In genomic region chr2:193240752-193241151, GRCh38 we compare ENCODE assay signal across 11 cellular contexts.
DNase-seq lines count a peak whose midpoint lies in the region; ATAC-seq and TF ChIP-seq lines count a peak whose summit lies in the region.
"Had no signal": no experiment of that assay in that cellular context is flagged by ENCODE, and none has a peak within 500 bp of the region (broad histone marks: within the 10 kb centered on the region; RNA-seq: fewer than 3 reads in every experiment).

No MANE protein-coding gene starts in this region.

- no peak overlapping the region for H3K27ac Mint-ChIP-seq in chondrocyte (ENCODE audit: unreplicated experiment)
- no peak overlapping the region for H3K27ac Mint-ChIP-seq in T-helper 2 cell treated with Interferon-gamma antibody and Interleukin-4, amounts not matched to agents 5 μg/mL and 100 μg/mL, for 36 hours

- intact Hi-C loops in heart right ventricle (cut with DNase I): no loop called here
- intact Hi-C loops in esophagus squamous epithelium (cut with DNase I): no loop called here

- 69 to 84% methylated on average over 1 of the region's 1 CpG for WGBS in heart right ventricle, 2 donors
- WGBS in esophagus squamous epithelium, 2 donors: 57 to 58% methylated on average over 1 of the region's 1 CpG

- H3K27ac ChIP-seq in cardiac muscle cell (no peak overlapping the region), heart right ventricle (no peak overlapping the region), esophagus squamous epithelium (no peak overlapping the region)
- H3K27ac ChIP-seq: BLaER1 treated with 17β-estradiol and CSF1 and Interleukin-3, amounts not matched to agents 10 nM and 100 nM; testis had no signal

- H3K27me3 ChIP-seq in cardiac muscle cell (no peaks in the 10 kb centered on the region), heart right ventricle (no peaks in the 10 kb centered on the region), esophagus squamous epithelium (no peaks in the 10 kb centered on the region)
- H3K27me3 ChIP-seq: BLaER1 treated with 17β-estradiol and CSF1 and Interleukin-3, amounts not matched to agents 10 nM and 100 nM; testis had no signal

- ATAC-seq in heart right ventricle (no peak), HG03108 (IDR thresholded peaks at IDR 0.05; ENCODE audit: unreplicated experiment) (no peak)
- ATAC-seq: left cardiac atrium had no signal

- peaks cover under 1% of the 10 kb centered on the region for H3K27me3 Mint-ChIP-seq in chondrocyte (ENCODE audit: low read depth)
- no peaks in the 10 kb centered on the region for H3K27me3 Mint-ChIP-seq in T-helper 2 cell treated with Interferon-gamma antibody and Interleukin-4, amounts not matched to agents 5 μg/mL and 100 μg/mL, for 36 hours (ENCODE audit: low read depth)

- TF ChIP-seq POLR2A in esophagus squamous epithelium (IDR thresholded peaks at IDR 0.05): no peak

- peak; percentile 15 for TF ChIP-seq CTCF in cardiac muscle cell (IDR thresholded peaks at IDR 0.05; ENCODE audit: low read depth, low read length)
- TF ChIP-seq CTCF in heart right ventricle (IDR thresholded peaks at IDR 0.05): peak in 2 of 9 donors; percentile 11 to 19
- TF ChIP-seq CTCF in chondrocyte (IDR thresholded peaks at IDR 0.05): peak; percentile 66
- no peak for TF ChIP-seq CTCF in esophagus squamous epithelium (IDR thresholded peaks at IDR 0.05)

- H3K4me3 ChIP-seq in cardiac muscle cell: no peak overlapping the region
- no peak overlapping the region for H3K4me3 ChIP-seq in heart right ventricle
- H3K4me3 ChIP-seq in esophagus squamous epithelium: no peak overlapping the region
- H3K4me3 ChIP-seq: BLaER1 treated with 17β-estradiol and CSF1 and Interleukin-3, amounts not matched to agents 10 nM and 100 nM; testis had no signal

- no peaks in the 10 kb centered on the region for H3K4me1 Mint-ChIP-seq in chondrocyte (ENCODE audit: low read depth)
- H3K4me1 Mint-ChIP-seq in T-helper 2 cell treated with Interferon-gamma antibody and Interleukin-4, amounts not matched to agents 5 μg/mL and 100 μg/mL, for 36 hours (ENCODE audit: low read depth): no peaks in the 10 kb centered on the region

- DNase-seq in cardiac muscle cell (ENCODE audit: low read depth in 1 of 2, low spot score in 1 of 2): peak in 1 of 2 donors; percentile 62
- DNase-seq in heart right ventricle: no peak
- no peak for DNase-seq in chondrocyte (ENCODE audit: low spot score)
- DNase-seq in esophagus squamous epithelium (lab: John Stamatoyannopoulos, UW): no peak
- DNase-seq in T-helper 2 cell treated with Interferon-gamma antibody and Interleukin-4, amounts not matched to agents 5 μg/mL and 100 μg/mL, for 36 hours (ENCODE audit: low spot score): no peak
- DNase-seq in G401 (ENCODE audit: low spot score): no peak
- DNase-seq: left cardiac atrium, testis had no signal

- TF ChIP-seq RAD21 in Ishikawa (IDR thresholded peaks at IDR 0.05; ENCODE audit: low read depth): peak; percentile 24; the same call in 1 of the 2 replicates

- no peaks in the 10 kb centered on the region for H3K36me3 ChIP-seq in cardiac muscle cell
- H3K36me3 ChIP-seq in heart right ventricle: no peaks in the 10 kb centered on the region
- no peaks in the 10 kb centered on the region for H3K36me3 ChIP-seq in esophagus squamous epithelium
- H3K36me3 ChIP-seq: BLaER1 treated with 17β-estradiol and CSF1 and Interleukin-3, amounts not matched to agents 10 nM and 100 nM had no signal

- no peak overlapping the region for H3K4me3 Mint-ChIP-seq in chondrocyte (ENCODE audit: unreplicated experiment)
- no peak overlapping the region for H3K4me3 Mint-ChIP-seq in T-helper 2 cell treated with Interferon-gamma antibody and Interleukin-4, amounts not matched to agents 5 μg/mL and 100 μg/mL, for 36 hours

- H3K9me3 Mint-ChIP-seq in chondrocyte (ENCODE audit: low read depth): peaks cover 2% of the 10 kb centered on the region
- H3K9me3 Mint-ChIP-seq in T-helper 2 cell treated with Interferon-gamma antibody and Interleukin-4, amounts not matched to agents 5 μg/mL and 100 μg/mL, for 36 hours: no peaks in the 10 kb centered on the region

- H3K9me3 ChIP-seq in cardiac muscle cell (ENCODE audit: low read depth): no peaks in the 10 kb centered on the region
- H3K9me3 ChIP-seq in heart right ventricle: peaks cover 0 to 6% (median 0%) of the 10 kb centered on the region in 11 donors
- H3K9me3 ChIP-seq in esophagus squamous epithelium: no peaks in the 10 kb centered on the region
- H3K9me3 ChIP-seq: BLaER1 treated with 17β-estradiol and CSF1 and Interleukin-3, amounts not matched to agents 10 nM and 100 nM; testis had no signal

- H3K36me3 Mint-ChIP-seq in chondrocyte (ENCODE audit: low read depth): no peaks in the 10 kb centered on the region
- H3K36me3 Mint-ChIP-seq in T-helper 2 cell treated with Interferon-gamma antibody and Interleukin-4, amounts not matched to agents 5 μg/mL and 100 μg/mL, for 36 hours (ENCODE audit: low read depth): no peaks in the 10 kb centered on the region

- in situ Hi-C loops in G401 (cut with HindIII; ENCODE audit: low sequenced_read_pairs): no loop called here

- no peak for TF ChIP-seq EP300 in Ishikawa (IDR thresholded peaks at IDR 0.05; ENCODE audit: borderline replicate concordance)

- H3K4me1 ChIP-seq in cardiac muscle cell (ENCODE audit: low read depth): no peaks in the 10 kb centered on the region
- no peaks in the 10 kb centered on the region for H3K4me1 ChIP-seq in heart right ventricle
- no peaks in the 10 kb centered on the region for H3K4me1 ChIP-seq in esophagus squamous epithelium
- H3K4me1 ChIP-seq: BLaER1 treated with 17β-estradiol and CSF1 and Interleukin-3, amounts not matched to agents 10 nM and 100 nM; testis had no signal

TF ChIP-seq in Ishikawa, 13 proteins besides CTCF, POLR2A, EP300 and RAD21:
- no peak for TF ChIP-seq ZBTB7A (IDR thresholded peaks at IDR 0.05; ENCODE audit: low read depth)

Comparison
In these comparisons a context has a peak if more than half of its experiments do, and no peak if none do; other contexts are left out.
1. CTCF ChIP-seq: peak in cardiac muscle cell (single experiment) and chondrocyte (single experiment); none in esophagus squamous epithelium (0 of 6).